Comparison of ENCODE assay signal across 8 cellular contexts in the genomic region with DNA sequence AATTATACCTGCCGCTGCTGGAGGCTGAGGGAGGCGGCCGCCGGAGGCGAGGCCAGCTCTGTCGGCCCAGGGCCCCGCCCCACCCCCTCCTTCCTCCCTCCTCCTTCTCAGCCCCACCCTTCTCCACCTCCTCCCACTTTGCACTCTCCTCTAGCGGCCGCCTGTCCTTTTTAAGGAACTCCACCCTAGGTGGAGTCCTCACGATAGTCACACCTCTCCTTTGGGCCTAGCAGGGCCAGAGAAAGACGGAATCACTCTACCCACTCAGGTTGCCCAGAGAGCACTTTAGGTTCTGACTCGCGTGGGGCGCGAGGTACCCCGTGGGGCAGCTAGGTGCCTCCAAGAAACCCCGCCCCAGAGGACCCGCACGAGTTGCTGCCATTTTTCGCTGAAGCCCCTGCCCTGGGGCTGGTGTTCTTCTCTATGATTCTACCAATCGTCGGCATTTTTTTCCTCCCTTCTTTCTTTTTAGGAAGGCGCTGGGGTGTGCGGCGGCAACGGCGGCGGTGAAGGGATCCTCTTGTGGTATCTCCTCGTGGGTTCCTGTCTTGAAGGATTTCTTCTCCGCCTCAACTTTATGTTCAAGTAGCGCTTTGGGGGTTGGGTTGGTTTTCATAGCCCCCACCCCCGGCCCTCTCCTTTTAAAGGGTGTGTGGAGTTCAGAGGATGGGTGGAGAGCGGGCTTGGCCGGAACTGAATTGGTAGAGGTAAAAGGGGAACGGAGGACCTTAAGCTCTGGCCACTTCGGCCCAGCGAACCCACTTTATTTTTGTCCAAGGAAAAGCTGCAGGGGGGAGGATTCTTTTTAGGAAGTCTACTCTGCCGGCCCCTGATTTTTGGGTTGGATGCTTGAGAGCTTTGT. TPM values are rescaled to one million over a fixed set of nuclear protein-coding genes. Genes with fewer than 3 reads are reported as not detected.
DNase-seq lines count a peak whose midpoint lies in the region; ATAC-seq and TF ChIP-seq lines count a peak whose summit lies in the region.

A gene (plus strand): TSS at position 136 of the 862 bp plus-strand sequence. CDS start 979 bp downstream, outside the sequence.

- ATAC-seq in GM21390 (IDR thresholded peaks at IDR 0.05; ENCODE audit: unreplicated experiment) (peak; percentile 59), psoas muscle (peak; percentile 71 to 86 (median 78))

- DNase-seq in DMS53 (lab: John Stamatoyannopoulos, UW) (peak; percentile 54), Kasumi-1 (lab: John Stamatoyannopoulos, UW) (peak; percentile 22 to 41), cardiac muscle cell (ENCODE audit: low read depth in 1 of 2, low spot score in 1 of 2) (peak; percentile 8 to 43), psoas muscle (peak; percentile 33 to 70), MG63 (no peak), BE2C (no peak)
- DNase-seq in activated T-helper 9 cell treated with anti-CD3 and anti-CD28 coated beads, Interleukin-2, amount 50 U/mL, for 16 hours (ENCODE audit: low read depth) = peak; percentile 10

- H3K27me3 ChIP-seq in cardiac muscle cell = no peaks in the 10 kb centered on the region
- peaks cover 0 to 17% (median 0%) of the 10 kb centered on the region in 3 donors for H3K27me3 ChIP-seq in psoas muscle (ENCODE audit: insufficient read depth in 3 of 3, low read length in 2 of 3)
- no peaks in the 10 kb centered on the region for H3K27me3 ChIP-seq in MG63
- H3K27me3 ChIP-seq in BE2C = no peaks in the 10 kb centered on the region

- H3K27ac ChIP-seq in cardiac muscle cell = no peak within 1 kb of the TSS
- H3K27ac ChIP-seq in psoas muscle = peak within 1 kb of the TSS; percentile 68

- H3K36me3 ChIP-seq in cardiac muscle cell = no peaks in the 10 kb centered on the region
- no peaks in the 10 kb centered on the region for H3K36me3 ChIP-seq in psoas muscle (ENCODE audit: insufficient read depth in 1 of 2, low read depth in 1 of 2)
- H3K36me3 ChIP-seq in MG63 = no peaks in the 10 kb centered on the region
- H3K36me3 ChIP-seq in BE2C = no peaks in the 10 kb centered on the region

- TF ChIP-seq CTCF in cardiac muscle cell (IDR thresholded peaks at IDR 0.05; ENCODE audit: low read depth, low read length) = no peak
- no peak for TF ChIP-seq CTCF in psoas muscle (IDR thresholded peaks at IDR 0.05)
- no peak for TF ChIP-seq CTCF in BE2C (IDR thresholded peaks at IDR 0.05; ENCODE audit: low read depth, low read length)

- intact Hi-C loops in psoas muscle (cut with DNase I) = no loop called here

- WGBS in psoas muscle, 3 donors = 0 to 31% (median 0%) methylated on average over 25 to 38 of the region's 38 CpGs

- H3K4me3 ChIP-seq in cardiac muscle cell (peak within 1 kb of the TSS; percentile 26), psoas muscle (peak within 1 kb of the TSS; percentile 71), MG63 (no peak within 1 kb of the TSS), BE2C (ENCODE audit: low read depth, low read length) (no peak within 1 kb of the TSS)

- H3K4me1 ChIP-seq in cardiac muscle cell (ENCODE audit: low read depth) = no peaks in the 10 kb centered on the region
- no peaks in the 10 kb centered on the region for H3K4me1 ChIP-seq in psoas muscle
- no peaks in the 10 kb centered on the region for H3K4me1 ChIP-seq in BE2C

- H3K9me3 ChIP-seq in cardiac muscle cell (ENCODE audit: low read depth) (no peaks in the 10 kb centered on the region), psoas muscle (no peaks in the 10 kb centered on the region), MG63 (no peaks in the 10 kb centered on the region), BE2C (no peaks in the 10 kb centered on the region)

RNA-seq across cellular contexts. Expression of the gene that starts here (rescaled TPM):
- total RNA-seq in cardiac muscle cell = 7.4 and 9.4 TPM in 2 replicates
- 4.3 and 6.8 TPM in 2 replicates for polyA plus RNA-seq in cardiac muscle cell
- 1 to 10 TPM; 2.5 to 5.0 (median 3.6) TPM for total RNA-seq in psoas muscle
- polyA plus RNA-seq in psoas muscle = 1 to 10 TPM in 2 of 3 donors, under 1 TPM in 1; 0.99 to 4.3 (median 1.8) TPM
- not detected in 2 replicates for total RNA-seq in MG63 (2014; rRNA removed; shearing (Covaris generic); ENCODE audit: low replicate concordance)
- polyA plus RNA-seq in BE2C (2012; ENCODE audit: insufficient read depth, insufficient read length, low read depth) = 0.40 TPM

Comparison
In these comparisons a context has a peak if more than half of its experiments do, and no peak if none do; other contexts are left out.
1. DNase-seq: peak in DMS53 (single experiment), Kasumi-1 (2 of 2), activated T-helper 9 cell treated with anti-CD3 and anti-CD28 coated beads, Interleukin-2, amount 50 U/mL, for 16 hours (single experiment), cardiac muscle cell (2 of 2) and psoas muscle (2 of 2); none in MG63 (single experiment) and BE2C (single experiment).
2. H3K4me3 ChIP-seq: peak in cardiac muscle cell (single experiment) and psoas muscle (single experiment); none in MG63 (single experiment) and BE2C (single experiment).